In the genomic region with DNA sequence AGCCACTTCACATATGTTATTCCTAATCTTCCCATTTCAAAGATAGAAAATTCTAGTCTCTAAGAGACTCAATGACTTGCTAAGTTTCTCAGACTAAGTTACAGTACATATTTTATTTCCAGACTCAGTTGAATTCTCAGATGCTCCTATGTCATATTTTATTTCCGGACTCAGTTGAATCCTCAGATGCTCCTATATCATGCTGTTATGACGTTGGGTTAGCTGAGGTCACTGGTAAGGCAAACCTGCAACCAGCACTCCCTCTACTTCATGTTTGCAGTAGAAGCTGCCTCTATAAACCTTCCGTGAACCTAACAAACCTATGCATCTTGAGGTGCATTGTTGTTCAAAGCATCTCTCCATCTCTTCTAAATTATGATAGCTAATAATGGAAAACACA, we compare ENCODE assay signal across 18 cellular contexts.
DNase-seq lines count a peak whose midpoint lies in the region; ATAC-seq, FAIRE-seq and TF ChIP-seq lines count a peak whose summit lies in the region.
"Had no signal": no experiment of that assay in that cellular context is flagged by ENCODE, and none has a peak within 500 bp of the region (broad histone marks: within the 10 kb centered on the region; RNA-seq: fewer than 3 reads in every experiment).

No MANE protein-coding gene starts in this region.

- H3K27ac ChIP-seq in CD4-positive, CD25-positive, alpha-beta regulatory T cell (ENCODE audit: insufficient read depth, low read length, poor library complexity, severe bottlenecking), result peak overlapping the region; percentile 86
- H3K27ac ChIP-seq in mesendoderm (ENCODE audit: low read depth, low read length), result no peak overlapping the region
- H3K27ac ChIP-seq: lower lobe of right lung, ovary, right lobe of liver, SJCRH30, vagina had no signal

- POLR2A ChIA-PET in activated CD4-positive, alpha-beta memory T cell treated with anti-CD3 and anti-CD28 coated beads for 36 hours (lab: Charles Lee), result interaction anchor here (0.7 to 7.3 kb wide), 15 partner anchors 12 to 822 kb away, joined by 3 to 108 read pairs (median 4); no protein-coding TSS in a partner anchor

- peaks cover 100% of the 10 kb centered on the region for H3K4me1 ChIP-seq in CD4-positive, CD25-positive, alpha-beta regulatory T cell (ENCODE audit: control insufficient read depth, insufficient read depth, low read length, poor library complexity, severe bottlenecking)
- peaks cover 16% of the 10 kb centered on the region for H3K4me1 ChIP-seq in mesendoderm (ENCODE audit: control insufficient read depth, low read depth, low read length)

- H3K4me2 ChIP-seq in mesendoderm (ENCODE audit: low read length), result no peak overlapping the region

- ATAC-seq in CD4-positive, CD25-positive, alpha-beta regulatory T cell (ENCODE audit: low read depth in 2 of 2), result no peak
- ATAC-seq in HG02759 (IDR thresholded peaks at IDR 0.05; ENCODE audit: unreplicated experiment), result no peak
- ATAC-seq: lower lobe of right lung, right lobe of liver had no signal

- H4K8ac ChIP-seq in mesendoderm (ENCODE audit: low read depth, low read length), result no peak overlapping the region

- no peaks in the 10 kb centered on the region for H3K27me3 Mint-ChIP-seq in CD4-positive, CD25-positive, alpha-beta regulatory T cell
- no peaks in the 10 kb centered on the region for H3K27me3 Mint-ChIP-seq in activated CD4-positive, alpha-beta memory T cell treated with anti-CD3 and anti-CD28 coated beads for 36 hours

- peaks cover 11% of the 10 kb centered on the region for H3K36me3 Mint-ChIP-seq in CD4-positive, CD25-positive, alpha-beta regulatory T cell
- H3K36me3 Mint-ChIP-seq in activated CD4-positive, alpha-beta memory T cell treated with anti-CD3 and anti-CD28 coated beads for 36 hours, result peaks cover 14% of the 10 kb centered on the region

- H2BK15ac ChIP-seq in mesendoderm (replicated peaks; ENCODE audit: low read depth), result no peak overlapping the region

- FAIRE-seq in GM12891 (lab: Jason Lieb, UNC), result peak; percentile 74

- no peak overlapping the region for H2BK120ac ChIP-seq in mesendoderm (ENCODE audit: low read depth, low read length)

- H3K4me3 ChIP-seq in CD4-positive, CD25-positive, alpha-beta regulatory T cell (ENCODE audit: low read depth, low read length), result peak overlapping the region; percentile 78
- no peak overlapping the region for H3K4me3 ChIP-seq in mesendoderm (ENCODE audit: low read length)
- H3K4me3 ChIP-seq: lower lobe of right lung, ovary, right lobe of liver, SJCRH30, vagina had no signal

- peak overlapping the region in 2 of 3 donors; percentile 81 to 92 for H3K27ac Mint-ChIP-seq in CD4-positive, CD25-positive, alpha-beta regulatory T cell
- peak overlapping the region; percentile 91 for H3K27ac Mint-ChIP-seq in activated CD4-positive, alpha-beta memory T cell treated with anti-CD3 and anti-CD28 coated beads for 36 hours

- WGBS in mesendoderm (ENCODE audit: extremely low coverage, insufficient coverage, low lambda C conversion rate), result no CpG with 5 or more reads among the region's 3 CpGs

- no peak overlapping the region for H2BK5ac ChIP-seq in mesendoderm (ENCODE audit: low read length)

- peak overlapping the region; percentile 60 to 85 (median 68) for H3K4me3 Mint-ChIP-seq in CD4-positive, CD25-positive, alpha-beta regulatory T cell
- H3K4me3 Mint-ChIP-seq in activated CD4-positive, alpha-beta memory T cell treated with anti-CD3 and anti-CD28 coated beads for 36 hours, result peak overlapping the region; percentile 47

- H3K79me2 ChIP-seq in mesendoderm (ENCODE audit: control insufficient read depth, insufficient read depth, low read length), result peaks cover 8% of the 10 kb centered on the region

- H4K5ac ChIP-seq in mesendoderm (ENCODE audit: low read length), result no peak overlapping the region

- no peak for DNase-seq in CD4-positive, CD25-positive, alpha-beta regulatory T cell
- DNase-seq in GM12891 (ENCODE audit: insufficient read length, low spot score) (no peak), mesendoderm (no peak), GM19240 (ENCODE audit: insufficient read length, low spot score) (no peak), hypothalamus (lab: John Stamatoyannopoulos, UW) (no peak)
- no peak for DNase-seq in activated CD4-positive, alpha-beta memory T cell treated with anti-CD3 and anti-CD28 coated beads for 36 hours
- DNase-seq: activated CD4-positive, CD25-positive, alpha-beta regulatory T cell treated with anti-CD3 and anti-CD28 coated beads, Interleukin-2, amount 50 U/mL, for 72 hours; central memory CD4-positive, alpha-beta T cell; effector CD8-positive, alpha-beta T cell; lower lobe of right lung; NCI-H1436; NCI-H2171; NCI-H69; ovary; right lobe of liver; SJCRH30 had no signal

- H3K23ac ChIP-seq in mesendoderm (ENCODE audit: low read length), result no peak overlapping the region

- H3K18ac ChIP-seq in mesendoderm (ENCODE audit: low read length), result no peak overlapping the region

- CTCF ChIA-PET in activated CD4-positive, alpha-beta memory T cell treated with anti-CD3 and anti-CD28 coated beads for 36 hours (lab: Charles Lee), result interaction anchor here (0.7 to 7.0 kb wide), 14 partner anchors 13 to 105 kb away, joined by 3 to 41 read pairs (median 4); no protein-coding TSS in a partner anchor

- H3K9ac ChIP-seq in mesendoderm (ENCODE audit: low read length), result no peak overlapping the region

- no peak for TF ChIP-seq POLR2A in GM12891 (IDR thresholded peaks at IDR 0.05; ENCODE audit: low read depth, low read length)

- H3K9me3 ChIP-seq in CD4-positive, CD25-positive, alpha-beta regulatory T cell (ENCODE audit: control insufficient read depth in 2 of 2, low read length in 2 of 2), result no peaks in the 10 kb centered on the region
- H3K9me3 ChIP-seq: lower lobe of right lung, ovary, right lobe of liver, SJCRH30, vagina had no signal

- peaks cover 0 to under 1% (median 0%) of the 10 kb centered on the region in 7 donors for H3K9me3 Mint-ChIP-seq in CD4-positive, CD25-positive, alpha-beta regulatory T cell
- H3K9me3 Mint-ChIP-seq in activated CD4-positive, alpha-beta memory T cell treated with anti-CD3 and anti-CD28 coated beads for 36 hours, result no peaks in the 10 kb centered on the region

- H3K36me3 ChIP-seq in CD4-positive, CD25-positive, alpha-beta regulatory T cell (ENCODE audit: control insufficient read depth, insufficient read depth, low read length), result peaks cover 2% of the 10 kb centered on the region
- H3K36me3 ChIP-seq in mesendoderm (ENCODE audit: control insufficient read depth, insufficient read depth, low read length), result no peaks in the 10 kb centered on the region
- H3K36me3 ChIP-seq: lower lobe of right lung, ovary, right lobe of liver, SJCRH30, vagina had no signal

- peaks cover 60 to 92% (median 87%) of the 10 kb centered on the region in 4 donors for H3K4me1 Mint-ChIP-seq in CD4-positive, CD25-positive, alpha-beta regulatory T cell
- peaks cover 85% of the 10 kb centered on the region for H3K4me1 Mint-ChIP-seq in activated CD4-positive, alpha-beta memory T cell treated with anti-CD3 and anti-CD28 coated beads for 36 hours (ENCODE audit: low read depth)

- no peaks in the 10 kb centered on the region for H3K79me1 ChIP-seq in mesendoderm (ENCODE audit: low read length)

- intact Hi-C loops in activated CD4-positive, alpha-beta memory T cell treated with anti-CD3 and anti-CD28 coated beads for 36 hours (cut with micrococcal nuclease), result loop anchor here (1.0 to 2.0 kb wide), 5 partner anchors 11 to 828 kb away; no protein-coding TSS in a partner anchor

- no peaks in the 10 kb centered on the region for H3K27me3 ChIP-seq in CD4-positive, CD25-positive, alpha-beta regulatory T cell (ENCODE audit: control insufficient read depth, insufficient read depth, low read length)
- no peaks in the 10 kb centered on the region for H3K27me3 ChIP-seq in mesendoderm (ENCODE audit: insufficient read depth, low read length, poor library complexity)
- H3K27me3 ChIP-seq: ovary, right lobe of liver, SJCRH30, vagina had no signal

- H3K4ac ChIP-seq in mesendoderm (ENCODE audit: low read depth, low read length), result no peak overlapping the region

- peak overlapping the region; percentile 83 for H2AK5ac ChIP-seq in mesendoderm (ENCODE audit: low read length)

- peak overlapping the region; percentile 43 for H3K56ac ChIP-seq in mesendoderm (ENCODE audit: low read length)

TF ChIP-seq in GM12891, 5 proteins besides CTCF, POLR2A, EP300 and RAD21:
- no peak for TF ChIP-seq PAX5 (IDR thresholded peaks at IDR 0.05; ENCODE audit: insufficient read depth, low read length, severe bottlenecking)
- no peak for TF ChIP-seq SPI1 (IDR thresholded peaks at IDR 0.05; ENCODE audit: low read depth, low read length)
